In genomic region chr6:6007311-6008113, GRCh38 we compare ENCODE assay signal across 7 cellular contexts. TPM values are rescaled to one million over a fixed set of nuclear protein-coding genes. Genes with fewer than 3 reads are reported as not detected.
DNase-seq lines count a peak whose midpoint lies in the region; ATAC-seq and TF ChIP-seq lines count a peak whose summit lies in the region.

No MANE protein-coding gene starts in this region.

- no peaks in the 10 kb centered on the region for H3K36me3 ChIP-seq in RWPE2 (ENCODE audit: low read depth)
- no peaks in the 10 kb centered on the region for H3K36me3 ChIP-seq in naive thymus-derived CD4-positive, alpha-beta T cell (ENCODE audit: control insufficient read depth in 2 of 3, insufficient read depth in 3 of 3, low read length in 3 of 3)

- DNase-seq in Daoy (ENCODE audit: low read depth) (peak; percentile 72), RWPE2 (ENCODE audit: low spot score) (no peak), omental fat pad (ENCODE audit: low spot score) (no peak), mesenteric fat pad (ENCODE audit: low spot score) (no peak)
- DNase-seq in effector memory CD8-positive, alpha-beta T cell, result peak in 1 of 3 experiments; percentile 19
- DNase-seq in naive thymus-derived CD4-positive, alpha-beta T cell, result peak in 3 of 9 donors; percentile 37 to 45 (median 38)

- peak overlapping the region; percentile 66 to 83 for H3K4me3 Mint-ChIP-seq in effector memory CD8-positive, alpha-beta T cell
- H3K4me3 Mint-ChIP-seq in naive thymus-derived CD4-positive, alpha-beta T cell, result peak overlapping the region; percentile 60 to 87 (median 80)

- no peak overlapping the region for H3K27ac ChIP-seq in RWPE2 (ENCODE audit: poor library complexity, severe bottlenecking)
- H3K27ac ChIP-seq in naive thymus-derived CD4-positive, alpha-beta T cell (ENCODE audit: low read depth, low read length), result no peak overlapping the region

- POLR2A ChIA-PET in naive thymus-derived CD4-positive, alpha-beta T cell (lab: Charles Lee), result no interaction called here

- H3K4me3 ChIP-seq in RWPE2 (ENCODE audit: severe bottlenecking), result peak overlapping the region; percentile 10
- peak overlapping the region; percentile 5 for H3K4me3 ChIP-seq in naive thymus-derived CD4-positive, alpha-beta T cell (ENCODE audit: low read length)

- CTCF ChIA-PET in naive thymus-derived CD4-positive, alpha-beta T cell (lab: Charles Lee), result interaction anchor here (1.0 kb wide), 1 partner anchor 13 kb away, joined by 4 read pairs; no protein-coding TSS in a partner anchor

- H3K9me3 ChIP-seq in RWPE2 (ENCODE audit: severe bottlenecking), result no peaks in the 10 kb centered on the region
- H3K9me3 ChIP-seq in naive thymus-derived CD4-positive, alpha-beta T cell (ENCODE audit: control insufficient read depth in 2 of 3, low read length in 3 of 3), result peaks cover 0 to 6% (median 0%) of the 10 kb centered on the region in 3 experiments

- peaks cover 0 to 7% of the 10 kb centered on the region in 2 donors for H3K9me3 Mint-ChIP-seq in effector memory CD8-positive, alpha-beta T cell
- peaks cover 0 to 30% (median 10%) of the 10 kb centered on the region in 11 donors for H3K9me3 Mint-ChIP-seq in naive thymus-derived CD4-positive, alpha-beta T cell

- peaks cover 37 to 46% of the 10 kb centered on the region in 2 donors for H3K4me1 Mint-ChIP-seq in effector memory CD8-positive, alpha-beta T cell (ENCODE audit: low read depth in 2 of 2)
- H3K4me1 Mint-ChIP-seq in naive thymus-derived CD4-positive, alpha-beta T cell, result peaks cover 34 to 66% (median 51%) of the 10 kb centered on the region in 7 donors

- peaks cover 69 to 84% of the 10 kb centered on the region in 2 donors for H3K27me3 Mint-ChIP-seq in effector memory CD8-positive, alpha-beta T cell
- peaks cover 66 to 86% (median 69%) of the 10 kb centered on the region in 5 donors for H3K27me3 Mint-ChIP-seq in naive thymus-derived CD4-positive, alpha-beta T cell

- no peaks in the 10 kb centered on the region for H3K4me1 ChIP-seq in RWPE2 (ENCODE audit: insufficient read depth, poor library complexity, severe bottlenecking)
- peaks cover 20 to 49% of the 10 kb centered on the region in 2 donors for H3K4me1 ChIP-seq in naive thymus-derived CD4-positive, alpha-beta T cell (ENCODE audit: control insufficient read depth in 2 of 2, insufficient read depth in 2 of 2, low read length in 2 of 2)

- H3K27ac Mint-ChIP-seq in effector memory CD8-positive, alpha-beta T cell, result peak overlapping the region; percentile 52 to 63
- H3K27ac Mint-ChIP-seq in naive thymus-derived CD4-positive, alpha-beta T cell, result peak overlapping the region in 6 of 9 donors; percentile 7 to 74 (median 59)

- H3K36me3 Mint-ChIP-seq in effector memory CD8-positive, alpha-beta T cell (ENCODE audit: insufficient read depth), result peaks cover 57% of the 10 kb centered on the region
- H3K36me3 Mint-ChIP-seq in naive thymus-derived CD4-positive, alpha-beta T cell, result peaks cover 0 to 14% (median 6%) of the 10 kb centered on the region in 5 donors

- TF ChIP-seq CTCF in RWPE2 (IDR thresholded peaks at IDR 0.05; ENCODE audit: poor library complexity, severe bottlenecking) (peak; percentile 26), omental fat pad (IDR thresholded peaks at IDR 0.05) (no peak)

- ATAC-seq in HG03175 (IDR thresholded peaks at IDR 0.05; ENCODE audit: unreplicated experiment) (peak; percentile 40), RWPE2 (ENCODE audit: low read depth) (no peak; the same call in 2 of the 3 replicates), omental fat pad (ENCODE audit: low FRiP score) (no peak)
- ATAC-seq in effector memory CD8-positive, alpha-beta T cell (replicated peaks), result peak; percentile 39
- peak; percentile 34 for ATAC-seq in naive thymus-derived CD4-positive, alpha-beta T cell

- peaks cover 93% of the 10 kb centered on the region for H3K27me3 ChIP-seq in RWPE2 (ENCODE audit: insufficient read depth, poor library complexity, severe bottlenecking)
- peaks cover 53 to 59% of the 10 kb centered on the region in 2 donors for H3K27me3 ChIP-seq in naive thymus-derived CD4-positive, alpha-beta T cell (ENCODE audit: control insufficient read depth in 2 of 2, insufficient read depth in 2 of 2, low read length in 2 of 2)

- intact Hi-C loops in naive thymus-derived CD4-positive, alpha-beta T cell (cut with micrococcal nuclease), result loop anchor here (1.0 to 10.0 kb wide), 12 partner anchors 9 to 1717 kb away; partner anchors contain the start of genes FARS2 (in 2 of the 2), BMP6 (in 1 of the 2), CDYL (in 1 of the 2) and DSP (in 1 of the 2)

RNA-seq across cellular contexts. Expression of gene NRN1, which starts 0.8 kb away (rescaled TPM):
- total RNA-seq in Daoy (2014; rRNA removed; shearing (Covaris generic)), result 38.3 and 47.5 TPM in 2 replicates
- 1 to 10 TPM in 2 of 5 experiments, under 1 TPM in 2, not detected in 1; 0.19 to 9.1 (median 0.70) TPM for total RNA-seq in naive thymus-derived CD4-positive, alpha-beta T cell
- under 1 TPM in 1 of 2 donors, not detected in 1; 0.34 TPM for polyA plus RNA-seq in naive thymus-derived CD4-positive, alpha-beta T cell
- total RNA-seq in omental fat pad (10 to 100 TPM in 3 of 4 donors, 1 to 10 TPM in 1; 7.2 to 35.9 (median 18.7) TPM), mesenteric fat pad (20.0 TPM)

Comparison
In these comparisons a context has a peak if more than half of its experiments do, and no peak if none do; other contexts are left out.
1. ATAC-seq: peak in HG03175 (single experiment), effector memory CD8-positive, alpha-beta T cell (single experiment) and naive thymus-derived CD4-positive, alpha-beta T cell (single experiment); none in RWPE2 (single experiment) and omental fat pad (single experiment).